25 cellular contexts compared by ENCODE assay signal in genomic region chr16:19683453-19684236, GRCh38.
"Had no signal": no experiment of that assay in that cellular context is flagged by ENCODE, and none has a peak within 500 bp of the region (broad histone marks: within the 10 kb centered on the region; RNA-seq: fewer than 3 reads in every experiment).

No MANE protein-coding gene starts in this region.

- ATAC-seq: activated CD4-positive, alpha-beta T cell treated with anti-CD3 and anti-CD28 coated beads for 36 hours; activated CD8-positive, alpha-beta T cell treated with anti-CD3 and anti-CD28 coated beads, Interleukin-2, amount 10 ng/mL, durations not matched to agents 7 days and 5 days; activated naive CD4-positive, alpha-beta T cell treated with anti-CD3 and anti-CD28 coated beads, Interleukin-2, amount 50 U/mL, for 72 hours; activated T-cell treated with anti-CD3 and anti-CD28 coated beads, Interleukin-2, amount 50 U/mL, for 4 hours; PC-3 had no signal

- DNase-seq: activated CD4-positive, alpha-beta T cell treated with anti-CD3 and anti-CD28 coated beads for 36 hours; activated CD4-positive, alpha-beta T cell treated with anti-CD3 and anti-CD28 coated beads, Interleukin-2, amount 10 ng/mL, durations not matched to agents 7 days and 5 days; activated CD4-positive, alpha-beta T cell treated with anti-CD3 and anti-CD28 coated beads, Interleukin-2, amount 50 U/mL, for 48 hours; activated CD8-positive, alpha-beta T cell treated with anti-CD3 and anti-CD28 coated beads, Interleukin-2, amount 10 ng/mL, durations not matched to agents 7 days and 5 days; activated gamma-delta T cell treated with Interleukin-2 at 50 U/mL for 16 hours; activated naive CD4-positive, alpha-beta T cell treated with anti-CD3 and anti-CD28 coated beads for 36 hours; activated T-cell treated with anti-CD3 and anti-CD28 coated beads for 4 hours; activated T-cell treated with anti-CD3 and anti-CD28 coated beads, Interleukin-2, amount 50 U/mL, for 4 hours; adrenal gland; central memory CD4-positive, alpha-beta T cell; Karpas-422; MG63; NCI-H1048; NCI-H1105 treated with DMSO at 0.1 percent for 48 hours; NCI-H1436; NCI-H1694; NCI-H1930; NCI-H2081 treated with DMSO at 0.1 percent for 48 hours; NCI-H226; NCI-H524 treated with DMSO at 0.1 percent for 48 hours; NK-92 treated with Interleukin-12 subunit alpha and Interleukin-12 subunit beta, amount 100 ng/mL, for 24 hours; PC-3; Peyer's patch; Right ventricle myocardium superior had no signal

- H3K27ac ChIP-seq: adrenal gland, Peyer's patch had no signal
